20 cellular contexts compared by ENCODE assay signal in the genomic region with DNA sequence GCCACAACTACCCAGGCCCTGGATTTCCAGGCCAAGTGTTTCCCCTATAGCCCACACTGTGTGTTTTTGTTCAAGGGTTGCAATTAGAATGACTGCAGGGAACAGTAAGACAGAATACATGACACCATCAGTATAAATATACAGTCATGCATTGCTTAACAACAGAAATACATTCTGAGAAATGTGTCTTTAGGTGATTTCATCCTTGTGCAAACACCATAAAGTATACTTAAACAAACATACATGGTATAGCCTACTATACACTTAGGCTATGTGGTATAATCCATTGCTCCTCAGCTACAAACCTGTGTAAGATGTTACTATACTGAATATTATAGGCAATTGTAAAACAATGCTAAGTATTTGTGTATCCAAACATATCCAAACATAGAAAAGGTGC. TPM values are rescaled to one million over a fixed set of nuclear protein-coding genes. Genes with fewer than 3 reads are reported as not detected.
"Had no signal": no experiment of that assay in that cellular context is flagged by ENCODE, and none has a peak within 500 bp of the region (broad histone marks: within the 10 kb centered on the region; RNA-seq: fewer than 3 reads in every experiment).

No MANE protein-coding gene starts in this region.

- H3K36me3 ChIP-seq: colonic mucosa, heart left ventricle, neural progenitor cell, ovary, tibial nerve, upper lobe of right lung, vagina had no signal

- H2AFZ ChIP-seq: neural progenitor cell had no signal

- H3K4me3 ChIP-seq: colonic mucosa, heart left ventricle, neural progenitor cell, ovary, tibial nerve, upper lobe of right lung, vagina had no signal

- ATAC-seq: heart left ventricle; left lobe of liver; natural killer cell; right cardiac atrium; stimulated activated memory B cell treated with anti-CD40 and anti-IgM and Interleukin-4, amounts not matched to agents 10 μg/mL and 1 μg/mL and 100 μg/mL, for 72 hours; upper lobe of right lung had no signal

- DNase-seq: colonic mucosa; dermis blood vessel endothelial cell; erythroblast; foreskin melanocyte; heart left ventricle; hippocampal formation; kidney glomerular epithelial cell; mammary epithelial cell; natural killer cell; nucleus accumbens; ovary; right cardiac atrium; stimulated activated CD4-positive, alpha-beta T cell treated with anti-CD3 and anti-CD28 coated beads, Interleukin-4, amount 100 ng/mL, for 24 hours had no signal

- H3K9ac ChIP-seq: neural progenitor cell had no signal

- H3K27me3 ChIP-seq: ovary, vagina had no signal

- H3K27ac ChIP-seq: colonic mucosa, heart left ventricle, neural progenitor cell, ovary, tibial nerve, upper lobe of right lung, vagina had no signal

- H3K4me2 ChIP-seq: neural progenitor cell had no signal

- H3K9me3 ChIP-seq: colonic mucosa, heart left ventricle, ovary, tibial nerve, upper lobe of right lung, vagina had no signal

RNA-seq across cellular contexts. Expression of a gene that starts 7.5 kb away (rescaled TPM):
- total RNA-seq: myocyte had no signal
